21 cellular contexts compared by ENCODE assay signal in the genomic region with DNA sequence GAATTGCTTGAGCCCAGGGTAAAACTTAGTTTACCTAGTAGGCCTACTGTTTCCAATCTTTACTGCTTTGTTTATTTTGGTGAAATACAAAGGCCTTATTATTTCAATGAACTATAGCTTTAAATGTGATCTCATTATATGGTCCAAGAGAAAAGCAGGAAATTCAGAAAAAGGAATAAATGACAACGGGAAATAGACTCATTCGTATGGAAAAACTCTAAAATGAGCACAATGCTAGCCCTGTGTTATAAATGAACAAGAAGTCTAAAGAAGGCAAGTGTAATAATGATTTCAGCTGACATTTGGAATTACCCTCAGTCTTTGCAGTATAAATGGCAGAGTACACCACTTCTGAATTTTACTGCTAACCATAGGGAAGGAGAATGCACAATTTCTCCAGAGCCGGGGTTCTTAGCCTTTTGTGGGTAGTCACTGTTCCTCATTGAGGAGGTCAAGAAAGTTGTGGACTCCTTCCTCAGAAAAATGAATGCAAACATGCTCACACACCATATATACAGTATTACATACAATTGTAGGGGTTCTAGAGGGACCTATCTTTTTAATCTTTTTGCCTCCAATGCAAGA.
DNase-seq lines count a peak whose midpoint lies in the region; TF ChIP-seq lines count a peak whose summit lies in the region.
"Had no signal": no experiment of that assay in that cellular context is flagged by ENCODE, and none has a peak within 500 bp of the region (broad histone marks: within the 10 kb centered on the region; RNA-seq: fewer than 3 reads in every experiment).

No MANE protein-coding gene starts in this region.

- H3K4me1 Mint-ChIP-seq in T-helper 2 cell treated with Interferon-gamma antibody and Interleukin-4, amounts not matched to agents 5 μg/mL and 100 μg/mL, for 36 hours (ENCODE audit: low read depth), result peaks cover 26% of the 10 kb centered on the region
- peaks cover 29% of the 10 kb centered on the region for H3K4me1 Mint-ChIP-seq in endodermal cell

- no peaks in the 10 kb centered on the region for H3K36me3 ChIP-seq in endodermal cell (ENCODE audit: control insufficient read depth, insufficient read depth, low read length)

- H3K36me3 Mint-ChIP-seq in T-helper 2 cell treated with Interferon-gamma antibody and Interleukin-4, amounts not matched to agents 5 μg/mL and 100 μg/mL, for 36 hours (ENCODE audit: low read depth), result peaks cover 30% of the 10 kb centered on the region
- no peaks in the 10 kb centered on the region for H3K36me3 Mint-ChIP-seq in endodermal cell (ENCODE audit: low read depth)
- H3K36me3 Mint-ChIP-seq: CD8-positive, alpha-beta memory T cell had no signal

- no peaks in the 10 kb centered on the region for H3K27me3 Mint-ChIP-seq in T-helper 2 cell treated with Interferon-gamma antibody and Interleukin-4, amounts not matched to agents 5 μg/mL and 100 μg/mL, for 36 hours (ENCODE audit: low read depth)
- no peaks in the 10 kb centered on the region for H3K27me3 Mint-ChIP-seq in endodermal cell (ENCODE audit: insufficient read depth)

- H3K27ac ChIP-seq in endodermal cell (ENCODE audit: low read depth, low read length), result no peak overlapping the region
- H3K27ac ChIP-seq: C4-2B, GM23248 had no signal

- intact Hi-C loops in cardiac septum (cut with DNase I), result no loop called here

- H3K27ac Mint-ChIP-seq in T-helper 2 cell treated with Interferon-gamma antibody and Interleukin-4, amounts not matched to agents 5 μg/mL and 100 μg/mL, for 36 hours, result no peak overlapping the region
- H3K27ac Mint-ChIP-seq in endodermal cell, result no peak overlapping the region
- H3K27ac Mint-ChIP-seq: CD8-positive, alpha-beta memory T cell had no signal

- WGBS in endodermal cell (ENCODE audit: insufficient coverage in 1 of 2, insufficient read length in 1 of 2), 2 experiments, result 97 to 98% methylated on average over 2 to 3 of the region's 3 CpGs

- H3K4me1 ChIP-seq in endodermal cell (ENCODE audit: control insufficient read depth, insufficient read depth, low read length), result peaks cover under 1% of the 10 kb centered on the region

- no peaks in the 10 kb centered on the region for H3K9me3 ChIP-seq in endodermal cell (ENCODE audit: control insufficient read depth, low read length)

- H3K4me3 Mint-ChIP-seq in T-helper 2 cell treated with Interferon-gamma antibody and Interleukin-4, amounts not matched to agents 5 μg/mL and 100 μg/mL, for 36 hours, result no peak overlapping the region
- no peak overlapping the region for H3K4me3 Mint-ChIP-seq in endodermal cell
- H3K4me3 Mint-ChIP-seq: CD8-positive, alpha-beta memory T cell had no signal

- DNase-seq in RPMI7951 (ENCODE audit: low read depth) (peak; percentile 21), dermis blood vessel endothelial cell (peak; percentile 83), lung microvascular endothelial cell (ENCODE audit: low read depth in 2 of 2) (peak; percentile 80 to 91), cardiac septum (ENCODE audit: low spot score) (no peak), endodermal cell (no peak), HUDEP-2 (lab: John Stamatoyannopoulos, UW; ENCODE audit: unreplicated experiment in 76 of 76) (no peak)
- DNase-seq in T-helper 2 cell treated with Interferon-gamma antibody and Interleukin-4, amounts not matched to agents 5 μg/mL and 100 μg/mL, for 36 hours (ENCODE audit: low spot score), result no peak
- DNase-seq: Calu3; CD8-positive, alpha-beta memory T cell; DND-41; GM23248; H7; IMR-90; KG1; NCI-H1092; NCI-H1417 treated with DMSO at 0.1 percent for 48 hours; NCI-H1694 treated with DMSO at 0.1 percent for 48 hours; NCI-H2081; NCI-H2227 treated with DMSO at 0.1 percent for 48 hours; NCI-H69 had no signal

- H3K9me3 Mint-ChIP-seq in T-helper 2 cell treated with Interferon-gamma antibody and Interleukin-4, amounts not matched to agents 5 μg/mL and 100 μg/mL, for 36 hours, result no peaks in the 10 kb centered on the region
- no peaks in the 10 kb centered on the region for H3K9me3 Mint-ChIP-seq in endodermal cell
- H3K9me3 Mint-ChIP-seq: CD8-positive, alpha-beta memory T cell had no signal

- no peak for TF ChIP-seq CTCF in endodermal cell (conservative IDR thresholded peaks at IDR 0.05)

- no peaks in the 10 kb centered on the region for H3K27me3 ChIP-seq in endodermal cell (ENCODE audit: control insufficient read depth, insufficient read depth, low read length, poor library complexity, severe bottlenecking)

- H3K4me3 ChIP-seq in endodermal cell (ENCODE audit: low read length), result no peak overlapping the region
- H3K4me3 ChIP-seq: GM23248 had no signal

- no peak overlapping the region for H3K9ac ChIP-seq in endodermal cell (ENCODE audit: extremely low read depth, low read length, poor library complexity, severe bottlenecking)
- H3K9ac ChIP-seq: GM23248 had no signal

Comparison
In these comparisons a context has a peak if more than half of its experiments do, and no peak if none do; other contexts are left out.
1. DNase-seq: peak in RPMI7951 (single experiment), dermis blood vessel endothelial cell (single experiment) and lung microvascular endothelial cell (2 of 2); none in cardiac septum (single experiment), T-helper 2 cell treated with Interferon-gamma antibody and Interleukin-4, amounts not matched to agents 5 μg/mL and 100 μg/mL, for 36 hours (single experiment), endodermal cell (single experiment) and HUDEP-2 (0 of 76).